ENCODE assay signal across 8 cellular contexts in the genomic region with DNA sequence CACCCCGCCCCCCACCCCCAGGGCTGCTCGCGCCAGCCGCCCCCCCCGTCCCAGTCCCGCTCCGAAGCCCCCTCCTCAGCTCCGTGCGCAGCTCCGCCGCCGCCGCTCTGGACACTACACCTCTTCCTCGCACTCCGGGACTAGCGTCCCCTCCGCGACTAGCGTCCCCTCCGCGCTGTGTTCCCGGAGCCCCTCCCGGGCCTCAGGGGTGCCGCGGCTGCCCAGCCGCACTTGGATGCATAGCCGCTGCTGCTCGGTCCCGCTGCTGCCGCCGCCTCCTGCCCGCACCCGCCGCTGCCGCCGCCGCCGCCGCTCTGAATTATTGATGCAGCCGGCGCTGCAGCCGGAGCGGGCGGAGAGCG. TPM values are rescaled to one million over a fixed set of nuclear protein-coding genes. Genes with fewer than 3 reads are reported as not detected.
DNase-seq lines count a peak whose midpoint lies in the region; ATAC-seq and TF ChIP-seq lines count a peak whose summit lies in the region.

A gene (minus strand): TSS at position 358 of the 362 bp plus-strand sequence. CDS start 373 bp downstream, outside the sequence.

- CTCF ChIA-PET in BJ (lab: Yijun Ruan, JAX) (no interaction called here), mammary epithelial cell (lab: Charles Lee; ENCODE audit: low non-redundant PET) (no interaction called here)

- no peak within 1 kb of the TSS for H3K27ac ChIP-seq in mammary epithelial cell (ENCODE audit: insufficient read depth, low read depth, low read length)

- peak within 1 kb of the TSS in 7 of 8 donors; percentile 60 to 86 (median 69) for H3K4me3 Mint-ChIP-seq in naive B cell

- H3K27me3 ChIP-seq in BJ (ENCODE audit: control insufficient read depth, insufficient read depth, low read length) (peaks cover 40% of the 10 kb centered on the region), mammary epithelial cell (ENCODE audit: insufficient read depth, low read length) (peaks cover 64% of the 10 kb centered on the region)

- H3K36me3 ChIP-seq in BJ (ENCODE audit: control insufficient read depth, insufficient read depth, low read length) (no peaks in the 10 kb centered on the region), mammary epithelial cell (ENCODE audit: insufficient read depth, low read length) (no peaks in the 10 kb centered on the region)

- peaks cover 6 to 7% (median 6%) of the 10 kb centered on the region in 3 donors for H3K4me1 Mint-ChIP-seq in naive B cell

- WGBS in mammary epithelial cell (ENCODE audit: low coverage, missing lambda C conversion rate), result no CpG with 5 or more reads among the region's 45 CpGs

- DNase-seq in BJ (ENCODE audit: low read depth), result no peak
- no peak for DNase-seq in mammary epithelial cell
- DNase-seq in naive B cell, result no peak
- DNase-seq in putamen (ENCODE audit: low spot score), result no peak
- DNase-seq in NCI-H82 treated with DMSO at 0.1 percent for 48 hours (lab: John Stamatoyannopoulos, UW; ENCODE audit: unreplicated experiment), result no peak

- peaks cover 5 to 15% of the 10 kb centered on the region in 2 donors for H3K36me3 Mint-ChIP-seq in naive B cell

- intact Hi-C loops in mammary epithelial cell (cut with micrococcal nuclease), result loop anchor here (10.0 kb wide), 1 partner anchor 377 kb away; no protein-coding TSS in a partner anchor

- peak within 1 kb of the TSS; percentile 26 for H2AFZ ChIP-seq in mammary epithelial cell (ENCODE audit: low read depth, low read length)

- H3K27ac Mint-ChIP-seq in naive B cell, result peak within 1 kb of the TSS in 1 of 6 donors; percentile 76

- H3K79me2 ChIP-seq in mammary epithelial cell (ENCODE audit: insufficient read depth, low read length), result no peaks in the 10 kb centered on the region

- POLR2A ChIA-PET in BJ (lab: Charles Lee), result no interaction called here

- TF ChIP-seq CTCF in BJ (IDR thresholded peaks at IDR 0.05; ENCODE audit: insufficient read depth, low read depth, low read length) (no peak), mammary epithelial cell (conservative IDR thresholded peaks at IDR 0.05 in 1 of 2, IDR thresholded peaks at IDR 0.05 in 1 of 2; ENCODE audit: extremely low read depth in 1 of 2, insufficient read depth in 1 of 2, low read depth in 1 of 2, low read length in 2 of 2) (no peak)

- peaks cover 6% of the 10 kb centered on the region for H3K4me1 ChIP-seq in mammary epithelial cell (ENCODE audit: insufficient read depth, low read length)

- H4K20me1 ChIP-seq in mammary epithelial cell (ENCODE audit: insufficient read depth, low read length), result peaks cover 3% of the 10 kb centered on the region

- H3K4me3 ChIP-seq in BJ (ENCODE audit: low read depth, low read length), result peak within 1 kb of the TSS; percentile 28
- H3K4me3 ChIP-seq in mammary epithelial cell (replicated peaks in 1 of 3; ENCODE audit: insufficient read depth in 1 of 3, low read depth in 2 of 3, low read length in 3 of 3), result peak within 1 kb of the TSS in 2 of 3 experiments; percentile 24 to 28

- in situ Hi-C loops in mammary epithelial cell (cut with MboI; ENCODE audit: low sequenced_read_pairs in 2 of 2), result no loop called here

- peaks cover 0 to 8% (median 1%) of the 10 kb centered on the region in 7 donors for H3K9me3 Mint-ChIP-seq in naive B cell

- no TSS peak for BruUV-seq in mammary epithelial cell (replicated peaks; lab: Mats Ljungman, UMichigan)

- H3K27me3 Mint-ChIP-seq in naive B cell, result peaks cover 49 to 74% (median 67%) of the 10 kb centered on the region in 3 donors

- no peaks in the 10 kb centered on the region for H3K9me3 ChIP-seq in mammary epithelial cell (replicated peaks; ENCODE audit: insufficient read depth, low read length)

- ATAC-seq in HG02588 (IDR thresholded peaks at IDR 0.05; ENCODE audit: unreplicated experiment), result peak; percentile 4
- no peak for ATAC-seq in naive B cell (ENCODE audit: low read depth in 2 of 2)
- no peak for ATAC-seq in GM18873 (IDR thresholded peaks at IDR 0.05; ENCODE audit: low FRiP score, unreplicated experiment)
- ATAC-seq in GM19324 (IDR thresholded peaks at IDR 0.05; ENCODE audit: low FRiP score, unreplicated experiment), result no peak

- no peak within 1 kb of the TSS for H3K9ac ChIP-seq in mammary epithelial cell (ENCODE audit: insufficient read depth, low read length)

- dilution Hi-C loops in mammary epithelial cell (cut with HindIII; ENCODE audit: low sequenced_read_pairs), result no loop called here

- peak within 1 kb of the TSS; percentile 68 for H3K4me2 ChIP-seq in mammary epithelial cell (ENCODE audit: insufficient read depth, low read depth, low read length)

RNA-seq across cellular contexts. Expression of the gene that starts here (rescaled TPM):
- polyA plus RNA-seq in BJ (2011; rRNA removed) (not detected in 2 replicates), mammary epithelial cell (not detected), naive B cell (ENCODE audit: low read depth in 6 of 6) (not detected)
- not detected in 2 replicates for polyA minus RNA-seq in BJ (2011; rRNA and poly(A)+ RNA removed)
- total RNA-seq in mammary epithelial cell, result not detected
- polyA minus RNA-seq in mammary epithelial cell, result not detected
